ENCODE assay signal across 10 cellular contexts in the genomic region with DNA sequence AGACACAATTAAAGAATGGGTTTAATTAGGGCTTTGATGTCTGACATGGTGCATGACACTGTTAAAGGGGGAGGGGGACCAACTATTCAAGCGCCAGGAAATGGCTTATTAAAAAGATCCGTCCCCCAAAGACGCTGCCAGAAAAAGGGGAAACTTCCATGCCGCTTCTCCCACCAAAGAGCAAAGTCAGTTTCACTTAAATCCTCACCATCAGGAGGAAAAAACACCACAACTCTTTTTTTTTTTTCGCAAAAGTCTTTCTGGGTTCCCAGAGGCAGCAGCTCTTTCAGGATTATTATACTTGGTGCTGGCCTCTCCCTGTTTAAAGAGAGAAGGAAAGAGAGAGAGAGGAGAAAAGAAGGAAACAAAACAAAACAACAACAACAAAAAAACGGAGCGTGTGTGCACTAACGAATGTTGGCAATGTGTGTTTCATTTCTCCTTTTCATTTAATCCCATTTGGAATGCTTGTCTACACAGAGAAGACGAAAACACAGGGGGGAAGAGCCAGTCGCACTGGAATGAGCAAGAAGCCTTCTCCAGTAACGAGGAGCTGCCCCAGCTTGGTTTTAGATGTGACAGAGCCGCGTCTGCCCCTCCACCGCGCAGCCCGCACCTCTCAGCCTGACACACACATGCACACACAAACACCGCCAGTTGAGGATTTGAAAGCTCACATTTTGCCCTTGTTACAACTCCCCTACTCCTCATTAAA. TPM values are rescaled to one million over a fixed set of nuclear protein-coding genes. Genes with fewer than 3 reads are reported as not detected.
DNase-seq lines count a peak whose midpoint lies in the region; ATAC-seq and TF ChIP-seq lines count a peak whose summit lies in the region.
"Had no signal": no experiment of that assay in that cellular context is flagged by ENCODE, and none has a peak within 500 bp of the region (broad histone marks: within the 10 kb centered on the region; RNA-seq: fewer than 3 reads in every experiment).

No MANE protein-coding gene starts in this region.

- no peak for TF ChIP-seq POLR2A in erythroblast (IDR thresholded peaks at IDR 0.05; ENCODE audit: low read length)

- no peak overlapping the region for H3K27ac ChIP-seq in fibroblast of lung (ENCODE audit: insufficient read depth, low read length)
- H3K27ac ChIP-seq: C4-2B had no signal

- DNase-seq in activated CD4-positive, alpha-beta T cell treated with anti-CD3 and anti-CD28 coated beads, Interleukin-2, amount 10 ng/mL, durations not matched to agents 24 days and 14 days: no peak
- no peak for DNase-seq in activated CD4-positive, alpha-beta T cell treated with anti-CD3 and anti-CD28 coated beads, Interleukin-2, amount 50 U/mL, for 4 hours
- DNase-seq in T-helper 17 cell: no peak
- DNase-seq in fibroblast of lung (ENCODE audit: low read depth in 2 of 2): peak; percentile 20 to 43
- no peak for DNase-seq in stimulated activated effector memory CD8-positive, alpha-beta T cell treated with anti-CD3 and anti-CD28 coated beads, Interleukin-12 subunit alpha, Interleukin-12 subunit beta, amount 100 ng/mL, for 72 hours (ENCODE audit: low spot score in 2 of 2)
- DNase-seq in erythroblast (lab: John Stamatoyannopoulos, UW): no peak
- DNase-seq in activated CD4-positive, CD25-positive, alpha-beta regulatory T cell treated with anti-CD3 and anti-CD28 coated beads, Interleukin-2, amount 50 U/mL, for 72 hours: no peak
- DNase-seq: NCI-H510A had no signal

- intact Hi-C loops in activated CD4-positive, alpha-beta T cell treated with anti-CD3 and anti-CD28 coated beads, Interleukin-2, amount 10 ng/mL, durations not matched to agents 24 days and 14 days (cut with micrococcal nuclease): no loop called here

- ATAC-seq in T-helper 17 cell: no peak
- no peak for ATAC-seq in stimulated activated effector memory CD8-positive, alpha-beta T cell treated with anti-CD3 and anti-CD28 coated beads, Interleukin-12 subunit alpha, Interleukin-12 subunit beta, amount 100 ng/mL, for 72 hours
- ATAC-seq in activated CD4-positive, CD25-positive, alpha-beta regulatory T cell treated with anti-CD3 and anti-CD28 coated beads, Interleukin-2, amount 50 U/mL, for 24 hours: no peak

- H3K4me1 ChIP-seq in fibroblast of lung (ENCODE audit: control insufficient read depth, extremely low read depth, insufficient read depth, low read length): no peaks in the 10 kb centered on the region

- H4K20me1 ChIP-seq in fibroblast of lung (ENCODE audit: control insufficient read depth, extremely low read depth, insufficient read depth, low read length): no peaks in the 10 kb centered on the region

- peak overlapping the region; percentile 58 for H2AFZ ChIP-seq in fibroblast of lung (ENCODE audit: low read length)

- no peak overlapping the region for H3K9ac ChIP-seq in fibroblast of lung (ENCODE audit: insufficient read depth, low read length)

- peak overlapping the region; percentile 70 for H3K4me3 Mint-ChIP-seq in activated CD4-positive, alpha-beta T cell treated with anti-CD3 and anti-CD28 coated beads, Interleukin-2, amount 10 ng/mL, durations not matched to agents 24 days and 14 days
- H3K4me3 Mint-ChIP-seq in T-helper 17 cell: peak overlapping the region; percentile 59
- peak overlapping the region; percentile 14 for H3K4me3 Mint-ChIP-seq in stimulated activated effector memory CD8-positive, alpha-beta T cell treated with anti-CD3 and anti-CD28 coated beads, Interleukin-12 subunit alpha, Interleukin-12 subunit beta, amount 100 ng/mL, for 72 hours

- H3K4me3 ChIP-seq in fibroblast of lung (replicated peaks in 1 of 4; ENCODE audit: control extremely low read depth in 1 of 4, insufficient read depth in 1 of 4, low read depth in 3 of 4, low read length in 4 of 4): peak overlapping the region; percentile 2 to 54 (median 20)

- no peaks in the 10 kb centered on the region for H3K36me3 ChIP-seq in fibroblast of lung (ENCODE audit: control insufficient read depth, insufficient read depth, low read length)

- peaks cover 14% of the 10 kb centered on the region for H3K4me1 Mint-ChIP-seq in activated CD4-positive, alpha-beta T cell treated with anti-CD3 and anti-CD28 coated beads, Interleukin-2, amount 10 ng/mL, durations not matched to agents 24 days and 14 days
- H3K4me1 Mint-ChIP-seq in T-helper 17 cell: peaks cover 7% of the 10 kb centered on the region
- no peaks in the 10 kb centered on the region for H3K4me1 Mint-ChIP-seq in stimulated activated effector memory CD8-positive, alpha-beta T cell treated with anti-CD3 and anti-CD28 coated beads, Interleukin-12 subunit alpha, Interleukin-12 subunit beta, amount 100 ng/mL, for 72 hours

- peak overlapping the region; percentile 71 for H3K4me2 ChIP-seq in fibroblast of lung (ENCODE audit: extremely low read depth, insufficient read depth, low read length)

- H3K36me3 Mint-ChIP-seq in activated CD4-positive, alpha-beta T cell treated with anti-CD3 and anti-CD28 coated beads, Interleukin-2, amount 10 ng/mL, durations not matched to agents 24 days and 14 days (ENCODE audit: low read depth): no peaks in the 10 kb centered on the region
- H3K36me3 Mint-ChIP-seq in T-helper 17 cell (ENCODE audit: low read depth): no peaks in the 10 kb centered on the region
- no peaks in the 10 kb centered on the region for H3K36me3 Mint-ChIP-seq in stimulated activated effector memory CD8-positive, alpha-beta T cell treated with anti-CD3 and anti-CD28 coated beads, Interleukin-12 subunit alpha, Interleukin-12 subunit beta, amount 100 ng/mL, for 72 hours

- H3K9me3 ChIP-seq in T-helper 17 cell (ENCODE audit: control insufficient read depth, low read length, poor library complexity, severe bottlenecking) (no peaks in the 10 kb centered on the region), fibroblast of lung (ENCODE audit: control insufficient read depth, insufficient read depth, low read depth, low read length) (no peaks in the 10 kb centered on the region)

- no peaks in the 10 kb centered on the region for H3K9me3 Mint-ChIP-seq in activated CD4-positive, alpha-beta T cell treated with anti-CD3 and anti-CD28 coated beads, Interleukin-2, amount 10 ng/mL, durations not matched to agents 24 days and 14 days
- no peaks in the 10 kb centered on the region for H3K9me3 Mint-ChIP-seq in stimulated activated effector memory CD8-positive, alpha-beta T cell treated with anti-CD3 and anti-CD28 coated beads, Interleukin-12 subunit alpha, Interleukin-12 subunit beta, amount 100 ng/mL, for 72 hours

- no peaks in the 10 kb centered on the region for H3K79me2 ChIP-seq in fibroblast of lung (ENCODE audit: control insufficient read depth, insufficient read depth, low read length)

- peaks cover 7% of the 10 kb centered on the region for H3K27me3 Mint-ChIP-seq in activated CD4-positive, alpha-beta T cell treated with anti-CD3 and anti-CD28 coated beads, Interleukin-2, amount 10 ng/mL, durations not matched to agents 24 days and 14 days
- H3K27me3 Mint-ChIP-seq in T-helper 17 cell: peaks cover 15% of the 10 kb centered on the region

- TF ChIP-seq CTCF in fibroblast of lung (conservative IDR thresholded peaks at IDR 0.05 in 1 of 2, IDR thresholded peaks at IDR 0.05 in 1 of 2; ENCODE audit: low read depth in 1 of 2, low read length in 2 of 2): no peak

- H3K27me3 ChIP-seq in fibroblast of lung (ENCODE audit: control insufficient read depth, insufficient read depth, low read length): no peaks in the 10 kb centered on the region

- H3K27ac Mint-ChIP-seq in activated CD4-positive, alpha-beta T cell treated with anti-CD3 and anti-CD28 coated beads, Interleukin-2, amount 10 ng/mL, durations not matched to agents 24 days and 14 days: no peak overlapping the region
- no peak overlapping the region for H3K27ac Mint-ChIP-seq in T-helper 17 cell
- H3K27ac Mint-ChIP-seq in stimulated activated effector memory CD8-positive, alpha-beta T cell treated with anti-CD3 and anti-CD28 coated beads, Interleukin-12 subunit alpha, Interleukin-12 subunit beta, amount 100 ng/mL, for 72 hours: no peak overlapping the region

RNA-seq across cellular contexts. Expression of gene AXIN2, which starts 32.6 kb away (rescaled TPM):
- 4.8 and 5.2 TPM in 2 replicates for total RNA-seq in activated CD4-positive, alpha-beta T cell treated with anti-CD3 and anti-CD28 coated beads, Interleukin-2, amount 10 ng/mL, durations not matched to agents 24 days and 14 days
- 10 to 100 TPM; 28.4 to 31.6 TPM for total RNA-seq in T-helper 17 cell
- 1.8 and 2.1 TPM in 2 replicates for total RNA-seq in fibroblast of lung
- polyA plus RNA-seq in fibroblast of lung: 1.8 and 2.0 TPM in 2 replicates
- polyA plus RNA-seq in fibroblast of lung (2012): 1.6 and 1.9 TPM in 2 replicates
- polyA minus RNA-seq in fibroblast of lung (ENCODE audit: low replicate concordance): 0.59 and 1.5 TPM in 2 replicates

Comparison
In these comparisons a context has a peak if more than half of its experiments do, and no peak if none do; other contexts are left out.
1. DNase-seq: peak in fibroblast of lung (2 of 2); none in activated CD4-positive, alpha-beta T cell treated with anti-CD3 and anti-CD28 coated beads, Interleukin-2, amount 10 ng/mL, durations not matched to agents 24 days and 14 days (single experiment), activated CD4-positive, alpha-beta T cell treated with anti-CD3 and anti-CD28 coated beads, Interleukin-2, amount 50 U/mL, for 4 hours (0 of 2), T-helper 17 cell (0 of 3), stimulated activated effector memory CD8-positive, alpha-beta T cell treated with anti-CD3 and anti-CD28 coated beads, Interleukin-12 subunit alpha, Interleukin-12 subunit beta, amount 100 ng/mL, for 72 hours (0 of 2), erythroblast (0 of 2) and activated CD4-positive, CD25-positive, alpha-beta regulatory T cell treated with anti-CD3 and anti-CD28 coated beads, Interleukin-2, amount 50 U/mL, for 72 hours (single experiment).
2. H3K4me3 Mint-ChIP-seq: peak in every context shown above with its lines; median percentile 70 in activated CD4-positive, alpha-beta T cell treated with anti-CD3 and anti-CD28 coated beads, Interleukin-2, amount 10 ng/mL, durations not matched to agents 24 days and 14 days; 59 in T-helper 17 cell; 14 in stimulated activated effector memory CD8-positive, alpha-beta T cell treated with anti-CD3 and anti-CD28 coated beads, Interleukin-12 subunit alpha, Interleukin-12 subunit beta, amount 100 ng/mL, for 72 hours.